Comparison of ENCODE assay signal across 32 cellular contexts in genomic region chrX:30751497-30751896, GRCh38.
DNase-seq lines count a peak whose midpoint lies in the region; ATAC-seq, FAIRE-seq and TF ChIP-seq lines count a peak whose summit lies in the region.
"Had no signal": no experiment of that assay in that cellular context is flagged by ENCODE, and none has a peak within 500 bp of the region (broad histone marks: within the 10 kb centered on the region; RNA-seq: fewer than 3 reads in every experiment).

No MANE protein-coding gene starts in this region.

- intact Hi-C loops in MCF 10A (cut with micrococcal nuclease) (no loop called here), breast epithelium (cut with DNase I; ENCODE audit: low total_unique reads) (no loop called here)
- intact Hi-C loops in naive thymus-derived CD4-positive, alpha-beta T cell (cut with micrococcal nuclease) = no loop called here

- H3K27ac Mint-ChIP-seq in MCF 10A (ENCODE audit: low read depth, unreplicated experiment) = no peak overlapping the region
- no peak overlapping the region for H3K27ac Mint-ChIP-seq in naive thymus-derived CD4-positive, alpha-beta T cell
- H3K27ac Mint-ChIP-seq: CD14-positive monocyte; CD8-positive, alpha-beta memory T cell; IgD-negative memory B cell had no signal

- H3K27ac ChIP-seq in breast epithelium (no peak overlapping the region), foreskin keratinocyte (no peak overlapping the region)
- no peak overlapping the region for H3K27ac ChIP-seq in naive thymus-derived CD4-positive, alpha-beta T cell (ENCODE audit: low read depth, low read length)
- H3K27ac ChIP-seq: KMS-11, SJSA1 had no signal

- peak; percentile 7 for DNase-seq in MCF 10A (ENCODE audit: unreplicated experiment)
- no peak for DNase-seq in breast epithelium (ENCODE audit: low spot score in 2 of 2)
- no peak for DNase-seq in RCC 7860 (ENCODE audit: low spot score)
- DNase-seq in foreskin keratinocyte = peak; percentile 21 to 52
- no peak for DNase-seq in naive thymus-derived CD4-positive, alpha-beta T cell
- DNase-seq in mesenteric fat pad (ENCODE audit: low spot score) = no peak
- DNase-seq in SK-N-DZ (ENCODE audit: low spot score) = no peak
- DNase-seq in COR-L47 (lab: John Stamatoyannopoulos, UW) = no peak
- DNase-seq: 8988T; ACHN; BE2C; CD8-positive, alpha-beta memory T cell; EL; GDM1; HCEC 1CT; NCI-H1092 treated with DMSO at 0.1 percent for 48 hours; NCI-H1436; NCI-H187; NCI-H2081 treated with DMSO at 0.1 percent for 48 hours; NCI-H2171; NCI-H226; NCI-H510A; NCI-H69; Right ventricle myocardium superior; RPMI8226 had no signal

- no peaks in the 10 kb centered on the region for H3K36me3 ChIP-seq in breast epithelium
- no peaks in the 10 kb centered on the region for H3K36me3 ChIP-seq in naive thymus-derived CD4-positive, alpha-beta T cell (ENCODE audit: control insufficient read depth in 2 of 3, insufficient read depth in 3 of 3, low read length in 3 of 3)
- H3K36me3 ChIP-seq: BE2C, SJSA1 had no signal

- H3K4me3 Mint-ChIP-seq in MCF 10A (ENCODE audit: unreplicated experiment) = no peak overlapping the region
- no peak overlapping the region for H3K4me3 Mint-ChIP-seq in naive thymus-derived CD4-positive, alpha-beta T cell
- H3K4me3 Mint-ChIP-seq: CD14-positive monocyte; CD8-positive, alpha-beta memory T cell; IgD-negative memory B cell had no signal

- no peaks in the 10 kb centered on the region for H3K27me3 Mint-ChIP-seq in MCF 10A (ENCODE audit: insufficient read depth, unreplicated experiment)
- H3K27me3 Mint-ChIP-seq in naive thymus-derived CD4-positive, alpha-beta T cell = no peaks in the 10 kb centered on the region

- no peaks in the 10 kb centered on the region for H3K4me1 ChIP-seq in breast epithelium
- H3K4me1 ChIP-seq in foreskin keratinocyte = no peaks in the 10 kb centered on the region
- no peaks in the 10 kb centered on the region for H3K4me1 ChIP-seq in naive thymus-derived CD4-positive, alpha-beta T cell (ENCODE audit: control insufficient read depth in 2 of 2, insufficient read depth in 2 of 2, low read length in 2 of 2)
- H3K4me1 ChIP-seq: BE2C, SJSA1 had no signal

- POLR2A ChIA-PET in MCF 10A (lab: Yijun Ruan, JAX) = no interaction called here
- POLR2A ChIA-PET in naive thymus-derived CD4-positive, alpha-beta T cell (lab: Charles Lee) = no interaction called here

- TF ChIP-seq POLR2A in breast epithelium (IDR thresholded peaks at IDR 0.05) = no peak

- H3K9me3 ChIP-seq in breast epithelium = no peaks in the 10 kb centered on the region
- H3K9me3 ChIP-seq in naive thymus-derived CD4-positive, alpha-beta T cell (ENCODE audit: control insufficient read depth in 2 of 3, low read length in 3 of 3) = no peaks in the 10 kb centered on the region
- H3K9me3 ChIP-seq: BE2C, SJSA1 had no signal

- no peaks in the 10 kb centered on the region for H3K9me3 Mint-ChIP-seq in MCF 10A (ENCODE audit: unreplicated experiment)
- H3K9me3 Mint-ChIP-seq in naive thymus-derived CD4-positive, alpha-beta T cell = peaks cover 0 to 3% (median 0%) of the 10 kb centered on the region in 11 donors
- H3K9me3 Mint-ChIP-seq: CD8-positive, alpha-beta memory T cell had no signal

- BruUV-seq in MCF 10A (replicated peaks; lab: Mats Ljungman, UMichigan) = no TSS peak

- TF ChIP-seq CTCF in MCF 10A (IDR thresholded peaks at IDR 0.05; ENCODE audit: unreplicated experiment) (no peak), breast epithelium (IDR thresholded peaks at IDR 0.05) (no peak), foreskin keratinocyte (conservative IDR thresholded peaks at IDR 0.05) (no peak)

- no peaks in the 10 kb centered on the region for H3K4me1 Mint-ChIP-seq in MCF 10A (ENCODE audit: insufficient read depth, unreplicated experiment)
- no peaks in the 10 kb centered on the region for H3K4me1 Mint-ChIP-seq in naive thymus-derived CD4-positive, alpha-beta T cell
- H3K4me1 Mint-ChIP-seq: CD14-positive monocyte; CD8-positive, alpha-beta memory T cell; IgD-negative memory B cell had no signal

- peak; percentile 70 for ATAC-seq in foreskin keratinocyte
- ATAC-seq in naive thymus-derived CD4-positive, alpha-beta T cell = no peak
- ATAC-seq: GM12878 had no signal

- H3K36me3 Mint-ChIP-seq in MCF 10A (ENCODE audit: insufficient read depth, unreplicated experiment) = no peaks in the 10 kb centered on the region
- H3K36me3 Mint-ChIP-seq in naive thymus-derived CD4-positive, alpha-beta T cell = no peaks in the 10 kb centered on the region
- H3K36me3 Mint-ChIP-seq: CD14-positive monocyte; CD8-positive, alpha-beta memory T cell; IgD-negative memory B cell had no signal

- CTCF ChIA-PET in MCF 10A (lab: Yijun Ruan, JAX) = no interaction called here
- CTCF ChIA-PET in naive thymus-derived CD4-positive, alpha-beta T cell (lab: Charles Lee) = no interaction called here

- peak; percentile 43 for FAIRE-seq in RCC 7860 (lab: Jason Lieb, UNC)
- FAIRE-seq: D721Med, GM12878, H1 had no signal

- no peak overlapping the region for H3K4me3 ChIP-seq in breast epithelium
- no peak overlapping the region for H3K4me3 ChIP-seq in naive thymus-derived CD4-positive, alpha-beta T cell (ENCODE audit: low read length)
- H3K4me3 ChIP-seq: GM12878, SJSA1 had no signal

- H3K27me3 ChIP-seq in breast epithelium (peaks cover 0 to 12% of the 10 kb centered on the region in 2 donors), foreskin keratinocyte (no peaks in the 10 kb centered on the region)
- H3K27me3 ChIP-seq in naive thymus-derived CD4-positive, alpha-beta T cell (ENCODE audit: control insufficient read depth in 2 of 2, insufficient read depth in 2 of 2, low read length in 2 of 2) = no peaks in the 10 kb centered on the region
- H3K27me3 ChIP-seq: BE2C, SJSA1 had no signal

Comparison
In these comparisons a context has a peak if more than half of its experiments do, and no peak if none do; other contexts are left out.
1. DNase-seq: peak in MCF 10A (single experiment) and foreskin keratinocyte (2 of 2); none in breast epithelium (0 of 2), RCC 7860 (single experiment), naive thymus-derived CD4-positive, alpha-beta T cell (0 of 9), mesenteric fat pad (single experiment), SK-N-DZ (single experiment) and COR-L47 (single experiment).